Comparison of ENCODE assay signal across 8 cellular contexts in genomic region chr10:31242902-31243301, GRCh38.
DNase-seq lines count a peak whose midpoint lies in the region; ATAC-seq and TF ChIP-seq lines count a peak whose summit lies in the region.

No MANE protein-coding gene starts in this region.

- in situ Hi-C loops in G401 (cut with HindIII; ENCODE audit: low sequenced_read_pairs) = no loop called here

- H3K27ac Mint-ChIP-seq in activated CD4-positive, alpha-beta memory T cell treated with anti-CD3 and anti-CD28 coated beads for 36 hours = no peak overlapping the region

- H3K27ac ChIP-seq in foreskin keratinocyte = no peak overlapping the region

- no peak for TF ChIP-seq CTCF in foreskin keratinocyte (conservative IDR thresholded peaks at IDR 0.05)

- H3K27me3 ChIP-seq in foreskin keratinocyte = peaks cover 12% of the 10 kb centered on the region

- H3K4me1 Mint-ChIP-seq in activated CD4-positive, alpha-beta memory T cell treated with anti-CD3 and anti-CD28 coated beads for 36 hours (ENCODE audit: low read depth) = peaks cover 14% of the 10 kb centered on the region

- CTCF ChIA-PET in activated CD4-positive, alpha-beta memory T cell treated with anti-CD3 and anti-CD28 coated beads for 36 hours (lab: Charles Lee) = interaction anchor here (0.7 kb wide), 1 partner anchor 19 kb away, joined by 3 read pairs; no protein-coding TSS in a partner anchor

- DNase-seq in Daoy (ENCODE audit: low read depth) (peak; percentile 94), HT1080 (ENCODE audit: low read depth) (peak; percentile 99), foreskin keratinocyte (peak; percentile 34 to 60), NCI-H1417 treated with DMSO at 0.1 percent for 48 hours (lab: John Stamatoyannopoulos, UW) (no peak), foreskin melanocyte (no peak), G401 (ENCODE audit: low spot score) (no peak)
- peak; percentile 84 for DNase-seq in activated CD4-positive, alpha-beta memory T cell treated with anti-CD3 and anti-CD28 coated beads for 36 hours
- DNase-seq in stimulated activated CD8-positive, alpha-beta memory T cell treated with anti-CD3 and anti-CD28 coated beads, Interleukin-2, amount 100 ng/mL, for 48 hours (ENCODE audit: low read depth in 2 of 2) = peak; percentile 26 to 49

- H3K27me3 Mint-ChIP-seq in activated CD4-positive, alpha-beta memory T cell treated with anti-CD3 and anti-CD28 coated beads for 36 hours = no peaks in the 10 kb centered on the region

- no peaks in the 10 kb centered on the region for H3K4me1 ChIP-seq in foreskin keratinocyte

- POLR2A ChIA-PET in activated CD4-positive, alpha-beta memory T cell treated with anti-CD3 and anti-CD28 coated beads for 36 hours (lab: Charles Lee) = no interaction called here

- no peak overlapping the region for H3K4me3 Mint-ChIP-seq in activated CD4-positive, alpha-beta memory T cell treated with anti-CD3 and anti-CD28 coated beads for 36 hours

- peaks cover 4% of the 10 kb centered on the region for H3K9me3 Mint-ChIP-seq in activated CD4-positive, alpha-beta memory T cell treated with anti-CD3 and anti-CD28 coated beads for 36 hours

- H3K36me3 Mint-ChIP-seq in activated CD4-positive, alpha-beta memory T cell treated with anti-CD3 and anti-CD28 coated beads for 36 hours = no peaks in the 10 kb centered on the region

- ATAC-seq in foreskin keratinocyte = peak; percentile 93

- intact Hi-C loops in activated CD4-positive, alpha-beta memory T cell treated with anti-CD3 and anti-CD28 coated beads for 36 hours (cut with micrococcal nuclease) = no loop called here

Comparison
In these comparisons a context has a peak if more than half of its experiments do, and no peak if none do; other contexts are left out.
1. DNase-seq: peak in Daoy (single experiment), HT1080 (single experiment), activated CD4-positive, alpha-beta memory T cell treated with anti-CD3 and anti-CD28 coated beads for 36 hours (single experiment), foreskin keratinocyte (2 of 2) and stimulated activated CD8-positive, alpha-beta memory T cell treated with anti-CD3 and anti-CD28 coated beads, Interleukin-2, amount 100 ng/mL, for 48 hours (2 of 2); none in NCI-H1417 treated with DMSO at 0.1 percent for 48 hours (single experiment), foreskin melanocyte (single experiment) and G401 (single experiment).